ENCODE assay signal across 13 cellular contexts in the genomic region with DNA sequence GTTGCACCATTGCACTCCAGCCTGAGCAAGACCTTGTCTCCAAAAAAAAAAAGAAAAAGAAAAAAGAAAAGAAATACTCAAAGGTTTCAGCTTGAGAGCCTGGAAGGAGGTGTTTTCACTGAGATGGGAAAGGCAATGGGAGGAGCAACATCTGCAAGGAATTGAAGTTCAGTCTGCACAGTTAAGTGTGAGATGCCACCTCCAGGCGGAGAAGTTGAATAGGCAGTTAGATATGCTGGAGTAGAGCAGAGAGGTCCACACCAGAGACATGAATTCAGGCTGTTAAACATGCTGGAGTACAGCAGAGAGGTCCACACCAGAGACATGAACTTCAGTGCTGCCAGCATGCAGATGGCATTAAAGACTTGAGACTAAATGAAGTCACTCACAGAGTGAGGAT. TPM values are rescaled to one million over a fixed set of nuclear protein-coding genes. Genes with fewer than 3 reads are reported as not detected.
DNase-seq lines count a peak whose midpoint lies in the region; ATAC-seq and TF ChIP-seq lines count a peak whose summit lies in the region.
"Had no signal": no experiment of that assay in that cellular context is flagged by ENCODE, and none has a peak within 500 bp of the region (broad histone marks: within the 10 kb centered on the region; RNA-seq: fewer than 3 reads in every experiment).

No MANE protein-coding gene starts in this region.

- H3K4me1 ChIP-seq in osteoblast (ENCODE audit: insufficient read depth, low read length), result no peaks in the 10 kb centered on the region
- H3K4me1 ChIP-seq: colonic mucosa had no signal

- H3K4me3 ChIP-seq in BJ (ENCODE audit: low read depth, low read length) (no peak overlapping the region), osteoblast (ENCODE audit: insufficient read depth, low read length) (no peak overlapping the region)
- H3K4me3 ChIP-seq: colonic mucosa, gastroesophageal sphincter had no signal

- DNase-seq in BJ (ENCODE audit: low read depth), result no peak
- peak; percentile 14 for DNase-seq in HCEC 1CT
- DNase-seq in RPMI7951 (ENCODE audit: low read depth), result peak; percentile 34
- DNase-seq in fibroblast of peridontal ligament (ENCODE audit: extremely low read depth), result peak; percentile 25
- DNase-seq in stimulated activated CD4-positive, alpha-beta T cell treated with anti-CD3 and anti-CD28 coated beads, Interleukin-4, amount 100 ng/mL, for 24 hours, result no peak
- no peak for DNase-seq in osteoblast (ENCODE audit: insufficient read length, low spot score, missing footprints)
- no peak for DNase-seq in NK-92 (lab: John Stamatoyannopoulos, UW; ENCODE audit: unreplicated experiment)
- DNase-seq: activated CD8-positive, alpha-beta memory T cell treated with anti-CD3 and anti-CD28 coated beads, Interleukin-2, amount 10 ng/mL, durations not matched to agents 7 days and 5 days; activated naive CD8-positive, alpha-beta T cell treated with anti-CD3 and anti-CD28 coated beads for 36 hours; colonic mucosa; NCI-H1092 had no signal

- H3K4me2 ChIP-seq in osteoblast (ENCODE audit: insufficient read depth, low read length), result no peak overlapping the region

- peak; percentile 13; the same call in 1 of the 2 replicates for TF ChIP-seq CTCF in BJ (IDR thresholded peaks at IDR 0.05; ENCODE audit: insufficient read depth, low read depth, low read length)
- TF ChIP-seq CTCF in osteoblast (IDR thresholded peaks at IDR 0.05; ENCODE audit: extremely low read depth, low read depth, low read length), result no peak

- H3K79me2 ChIP-seq in osteoblast (ENCODE audit: insufficient read depth, low read length), result no peaks in the 10 kb centered on the region

- no peaks in the 10 kb centered on the region for H3K36me3 ChIP-seq in BJ (ENCODE audit: control insufficient read depth, insufficient read depth, low read length)
- no peaks in the 10 kb centered on the region for H3K36me3 ChIP-seq in osteoblast (ENCODE audit: insufficient read depth, low read length)
- H3K36me3 ChIP-seq: colonic mucosa, gastroesophageal sphincter had no signal

- POLR2A ChIA-PET in BJ (lab: Charles Lee), result no interaction called here

- ATAC-seq in HG02840 (IDR thresholded peaks at IDR 0.05; ENCODE audit: low FRiP score, unreplicated experiment), result no peak
- ATAC-seq: activated CD8-positive, alpha-beta memory T cell treated with anti-CD3 and anti-CD28 coated beads, Interleukin-2, amount 10 ng/mL, durations not matched to agents 7 days and 5 days; gastroesophageal sphincter had no signal

- CTCF ChIA-PET in BJ (lab: Yijun Ruan, JAX), result interaction anchor here (1.3 kb wide), 1 partner anchor 13 kb away, joined by 3 read pairs; no protein-coding TSS in a partner anchor

- H4K20me1 ChIP-seq in osteoblast (ENCODE audit: insufficient read depth, low read length), result no peaks in the 10 kb centered on the region

- H2AFZ ChIP-seq in osteoblast (ENCODE audit: low read length), result no peak overlapping the region

- no peaks in the 10 kb centered on the region for H3K9me3 ChIP-seq in osteoblast (ENCODE audit: low read depth, low read length)
- H3K9me3 ChIP-seq: colonic mucosa, gastroesophageal sphincter had no signal

- H3K27me3 ChIP-seq in BJ (ENCODE audit: control insufficient read depth, insufficient read depth, low read length), result no peaks in the 10 kb centered on the region; the same call in 1 of the 2 replicates
- peaks cover 3% of the 10 kb centered on the region for H3K27me3 ChIP-seq in osteoblast (ENCODE audit: insufficient read depth, low read length)
- H3K27me3 ChIP-seq: colonic mucosa had no signal

- no peak overlapping the region for H3K27ac ChIP-seq in osteoblast (ENCODE audit: low read depth, low read length)
- H3K27ac ChIP-seq: colonic mucosa, gastroesophageal sphincter had no signal

RNA-seq across cellular contexts. Expression of a gene that starts 41.4 kb away (rescaled TPM):
- polyA plus RNA-seq in BJ (2011; rRNA removed), result 7.7 and 9.2 TPM in 2 replicates
- 7.2 and 7.5 TPM in 2 replicates for polyA minus RNA-seq in BJ (2011; rRNA and poly(A)+ RNA removed)
- 4.8 and 8.4 TPM in 2 replicates for total RNA-seq in RPMI7951 (2014; rRNA removed; shearing (Covaris generic))
- total RNA-seq in osteoblast, result 9.8 and 13.3 TPM in 2 replicates

Comparison
In these comparisons a context has a peak if more than half of its experiments do, and no peak if none do; other contexts are left out.
1. DNase-seq: peak in HCEC 1CT (single experiment), RPMI7951 (single experiment) and fibroblast of peridontal ligament (single experiment); none in BJ (single experiment), stimulated activated CD4-positive, alpha-beta T cell treated with anti-CD3 and anti-CD28 coated beads, Interleukin-4, amount 100 ng/mL, for 24 hours (single experiment), osteoblast (single experiment) and NK-92 (single experiment).